Comparison of ENCODE assay signal across 1 cellular context in genomic region chr1:247182994-247183393, GRCh38.
TF ChIP-seq lines count a peak whose summit lies in the region.

No MANE protein-coding gene starts in this region.

TF ChIP-seq in HepG2, 621 proteins besides CTCF, POLR2A, EP300 and RAD21 (continued from another document):
- TF ChIP-seq DMTF1 (CRISPR knock-in tag; IDR thresholded peaks at IDR 0.05) (no peak), ZFX (CRISPR knock-in tag; IDR thresholded peaks at IDR 0.05; ENCODE audit: low read depth) (no peak), MAFK (conservative IDR thresholded peaks at IDR 0.05 in 1 of 2, IDR thresholded peaks at IDR 0.05 in 1 of 2; ENCODE audit: low read length in 2 of 2) (peak; percentile 94)
